ENCODE assay signal across 12 cellular contexts in the genomic region with DNA sequence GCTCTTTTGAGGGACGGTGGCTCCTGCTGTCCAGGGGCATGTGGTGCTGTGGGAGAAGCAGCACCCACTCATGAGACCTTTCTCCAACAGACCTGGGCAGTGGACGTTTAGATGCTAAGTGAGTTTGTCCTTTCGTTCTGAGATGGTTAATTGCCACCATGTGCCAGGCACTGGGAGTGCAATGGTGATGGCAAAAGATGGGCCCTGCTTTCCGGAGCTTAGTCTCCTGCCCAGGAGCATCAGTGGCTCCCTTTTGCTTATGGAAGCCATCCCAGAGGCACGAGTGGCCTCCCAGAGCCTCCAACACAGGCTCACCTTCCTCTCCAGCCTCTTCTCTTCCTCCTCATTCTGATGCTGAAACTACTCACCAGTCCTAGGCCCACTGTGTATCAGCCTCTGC. TPM values are rescaled to one million over a fixed set of nuclear protein-coding genes. Genes with fewer than 3 reads are reported as not detected.
DNase-seq lines count a peak whose midpoint lies in the region; ATAC-seq and TF ChIP-seq lines count a peak whose summit lies in the region.
"Had no signal": no experiment of that assay in that cellular context is flagged by ENCODE, and none has a peak within 500 bp of the region (broad histone marks: within the 10 kb centered on the region; RNA-seq: fewer than 3 reads in every experiment).

No MANE protein-coding gene starts in this region.

- 68% methylated on average over 5 of the region's 5 CpGs for WGBS in SK-N-SH (ENCODE audit: low lambda C conversion rate)

- H3K9me3 Mint-ChIP-seq in activated T-helper 1 cell treated with anti-CD3 and anti-CD28 coated beads, Interleukin-12 subunit alpha, Interleukin-12 subunit beta, Interleukin-2, Interleukin-4 antibody, amounts not matched to agents 30 ng/mL and 10 ng/mL and 1 ng/mL, durations not matched to agents 14 hours and 24 hours and 36 hours, result no peaks in the 10 kb centered on the region
- H3K9me3 Mint-ChIP-seq in naive B cell (no peaks in the 10 kb centered on the region), GM23338 (no peaks in the 10 kb centered on the region)

- H4K20me1 ChIP-seq in GM23338 (replicated peaks; ENCODE audit: insufficient read depth) (no peaks in the 10 kb centered on the region), SK-N-SH (ENCODE audit: insufficient read depth) (peaks cover 15% of the 10 kb centered on the region)

- H3K4me1 ChIP-seq in left ventricle myocardium inferior, result peaks cover 76% of the 10 kb centered on the region
- no peaks in the 10 kb centered on the region for H3K4me1 ChIP-seq in GM23338 (ENCODE audit: insufficient read depth)
- H3K4me1 ChIP-seq in SK-N-SH (ENCODE audit: control insufficient read depth in 1 of 2, insufficient read depth in 2 of 2, low read depth in 1 of 2, low read length in 1 of 2), result peaks cover 0 to 10% of the 10 kb centered on the region in 2 experiments; a peak in 1 of 4 replicates

- peaks cover 8% of the 10 kb centered on the region for H3K36me3 Mint-ChIP-seq in activated T-helper 1 cell treated with anti-CD3 and anti-CD28 coated beads, Interleukin-12 subunit alpha, Interleukin-12 subunit beta, Interleukin-2, Interleukin-4 antibody, amounts not matched to agents 30 ng/mL and 10 ng/mL and 1 ng/mL, durations not matched to agents 14 hours and 24 hours and 36 hours (ENCODE audit: low read depth)
- no peaks in the 10 kb centered on the region for H3K36me3 Mint-ChIP-seq in naive B cell
- no peaks in the 10 kb centered on the region; the same call in 2 of the 3 replicates for H3K36me3 Mint-ChIP-seq in GM23338 (ENCODE audit: low read depth)

- peaks cover 18% of the 10 kb centered on the region for H3K4me1 Mint-ChIP-seq in activated T-helper 1 cell treated with anti-CD3 and anti-CD28 coated beads, Interleukin-12 subunit alpha, Interleukin-12 subunit beta, Interleukin-2, Interleukin-4 antibody, amounts not matched to agents 30 ng/mL and 10 ng/mL and 1 ng/mL, durations not matched to agents 14 hours and 24 hours and 36 hours (ENCODE audit: low read depth)
- peaks cover 29 to 34% (median 31%) of the 10 kb centered on the region in 3 donors for H3K4me1 Mint-ChIP-seq in naive B cell
- peaks cover 9% of the 10 kb centered on the region for H3K4me1 Mint-ChIP-seq in GM23338

- intact Hi-C loops in left ventricle myocardium inferior (cut with micrococcal nuclease) (no loop called here), left ventricle myocardium superior (cut with micrococcal nuclease) (no loop called here)
- intact Hi-C loops in activated T-helper 1 cell treated with anti-CD3 and anti-CD28 coated beads, Interleukin-12 subunit alpha, Interleukin-12 subunit beta, Interleukin-2, Interleukin-4 antibody, amounts not matched to agents 30 ng/mL and 10 ng/mL and 1 ng/mL, durations not matched to agents 14 hours and 24 hours and 36 hours (cut with micrococcal nuclease), result no loop called here

- no peak overlapping the region for H3K4me2 ChIP-seq in GM23338
- no peak overlapping the region for H3K4me2 ChIP-seq in SK-N-SH

- no peaks in the 10 kb centered on the region for H3K9me2 ChIP-seq in GM23338 (ENCODE audit: insufficient read depth)
- H3K9me2 ChIP-seq in SK-N-SH, result no peaks in the 10 kb centered on the region

- no peak for TF ChIP-seq RAD21 in SK-N-SH (IDR thresholded peaks at IDR 0.05; ENCODE audit: low read length)

- H3K27me3 ChIP-seq in left ventricle myocardium inferior (ENCODE audit: low read depth), result no peaks in the 10 kb centered on the region
- no peaks in the 10 kb centered on the region for H3K27me3 ChIP-seq in GM23338 (ENCODE audit: insufficient read depth)
- no peaks in the 10 kb centered on the region for H3K27me3 ChIP-seq in SK-N-SH (ENCODE audit: insufficient read depth)
- H3K27me3 ChIP-seq: MG63 had no signal

- H3K36me3 ChIP-seq in left ventricle myocardium inferior (peaks cover 8% of the 10 kb centered on the region), GM23338 (ENCODE audit: insufficient read depth) (no peaks in the 10 kb centered on the region), SK-N-SH (replicated peaks in 1 of 2; ENCODE audit: control insufficient read depth in 1 of 2, insufficient read depth in 2 of 2, low read length in 1 of 2) (peaks cover 0 to 25% of the 10 kb centered on the region in 2 experiments)
- H3K36me3 ChIP-seq: MG63 had no signal

- no peak overlapping the region for H3K4me3 ChIP-seq in left ventricle myocardium inferior
- H3K4me3 ChIP-seq in GM23338, result no peak overlapping the region
- H3K4me3 ChIP-seq in SK-N-SH (ENCODE audit: low read depth in 2 of 2, low read length in 1 of 2), result no peak overlapping the region
- H3K4me3 ChIP-seq: MG63 had no signal

- CTCF ChIA-PET in SK-N-SH (lab: Yijun Ruan, JAX), result interaction anchor here (0.9 to 1.9 kb wide), 3 partner anchors 16 to 146 kb away, joined by 3 to 8 read pairs (median 6); a partner anchor contains a TSS

- no peak for TF ChIP-seq EP300 in SK-N-SH (IDR thresholded peaks at IDR 0.05; ENCODE audit: borderline replicate concordance in 1 of 2, low read depth in 1 of 2, low read length in 1 of 2)

- in situ Hi-C loops in ACHN (cut with HindIII; ENCODE audit: low pct_ligation_motif_present, low pct_unique_long_range_greater_than_20kb, low sequenced_read_pairs), result no loop called here

- peak overlapping the region; percentile 91 for H3K27ac Mint-ChIP-seq in activated T-helper 1 cell treated with anti-CD3 and anti-CD28 coated beads, Interleukin-12 subunit alpha, Interleukin-12 subunit beta, Interleukin-2, Interleukin-4 antibody, amounts not matched to agents 30 ng/mL and 10 ng/mL and 1 ng/mL, durations not matched to agents 14 hours and 24 hours and 36 hours
- H3K27ac Mint-ChIP-seq in naive B cell, result peak overlapping the region; percentile 77 to 96 (median 86)
- no peak overlapping the region for H3K27ac Mint-ChIP-seq in GM23338

- H3K4me3 Mint-ChIP-seq in activated T-helper 1 cell treated with anti-CD3 and anti-CD28 coated beads, Interleukin-12 subunit alpha, Interleukin-12 subunit beta, Interleukin-2, Interleukin-4 antibody, amounts not matched to agents 30 ng/mL and 10 ng/mL and 1 ng/mL, durations not matched to agents 14 hours and 24 hours and 36 hours, result peak overlapping the region; percentile 49
- H3K4me3 Mint-ChIP-seq in naive B cell (peak overlapping the region in 6 of 8 donors; percentile 65 to 87 (median 76)), GM23338 (no peak overlapping the region; the same call in 2 of the 3 replicates)

- no peak overlapping the region for H3K9ac ChIP-seq in SK-N-SH

- H3K79me2 ChIP-seq in GM23338 (replicated peaks; ENCODE audit: insufficient read depth) (no peaks in the 10 kb centered on the region), SK-N-SH (ENCODE audit: insufficient read depth) (peaks cover 12% of the 10 kb centered on the region; the same call in 1 of the 2 replicates)

- DNase-seq in left ventricle myocardium inferior (no peak), left ventricle myocardium superior (no peak), naive B cell (no peak), dermis blood vessel endothelial cell (no peak), GM23338 (ENCODE audit: low spot score) (no peak), SK-N-SH (no peak), ACHN (no peak)
- DNase-seq in activated T-helper 1 cell treated with anti-CD3 and anti-CD28 coated beads, Interleukin-12 subunit alpha, Interleukin-12 subunit beta, Interleukin-2, Interleukin-4 antibody, amounts not matched to agents 30 ng/mL and 10 ng/mL and 1 ng/mL, durations not matched to agents 14 hours and 24 hours and 36 hours (ENCODE audit: low spot score), result no peak
- DNase-seq: activated CD4-positive, alpha-beta T cell treated with anti-CD3 and anti-CD28 coated beads for 1 hour; HCEC 1CT; MG63; SHP77 had no signal

- H3K27me3 Mint-ChIP-seq in activated T-helper 1 cell treated with anti-CD3 and anti-CD28 coated beads, Interleukin-12 subunit alpha, Interleukin-12 subunit beta, Interleukin-2, Interleukin-4 antibody, amounts not matched to agents 30 ng/mL and 10 ng/mL and 1 ng/mL, durations not matched to agents 14 hours and 24 hours and 36 hours (ENCODE audit: insufficient read depth), result no peaks in the 10 kb centered on the region
- H3K27me3 Mint-ChIP-seq in naive B cell, result no peaks in the 10 kb centered on the region
- H3K27me3 Mint-ChIP-seq in GM23338 (ENCODE audit: insufficient read depth, low read depth, poor library complexity), result peaks cover 7% of the 10 kb centered on the region

- ATAC-seq in left ventricle myocardium superior (no peak), naive B cell (ENCODE audit: low read depth in 2 of 2) (no peak), GM23338 (no peak)

- H3K27ac ChIP-seq in left ventricle myocardium inferior (replicated peaks), result peak overlapping the region; percentile 67
- no peak overlapping the region for H3K27ac ChIP-seq in GM23338 (ENCODE audit: low read depth)
- no peak overlapping the region for H3K27ac ChIP-seq in SK-N-SH (ENCODE audit: low read depth in 2 of 2, low read length in 1 of 2)

- POLR2A ChIA-PET in SK-N-SH (lab: Yijun Ruan, JAX), result interaction anchor here (1.1 kb wide), 1 partner anchor 31 kb away, joined by 3 read pairs; a partner anchor contains a TSS

- H2AFZ ChIP-seq in GM23338, result no peak overlapping the region
- H2AFZ ChIP-seq in SK-N-SH (ENCODE audit: low read depth), result no peak overlapping the region

- H3F3A ChIP-seq in GM23338 (replicated peaks; ENCODE audit: low read depth), result no peaks in the 10 kb centered on the region
- no peaks in the 10 kb centered on the region for H3F3A ChIP-seq in SK-N-SH (replicated peaks; ENCODE audit: insufficient read depth)

- H3K9me3 ChIP-seq in left ventricle myocardium inferior (replicated peaks) (no peaks in the 10 kb centered on the region), SK-N-SH (no peaks in the 10 kb centered on the region)
- H3K9me3 ChIP-seq: MG63 had no signal

- TF ChIP-seq CTCF in left ventricle myocardium inferior (IDR thresholded peaks at IDR 0.05; ENCODE audit: borderline replicate concordance) (no peak), GM23338 (conservative IDR thresholded peaks at IDR 0.05; ENCODE audit: low read depth in 2 of 2) (no peak), SK-N-SH (IDR thresholded peaks at IDR 0.05) (no peak)

RNA-seq across cellular contexts. Expression of a gene that starts 28.4 kb away (rescaled TPM):
- 34.3 TPM for total RNA-seq in left ventricle myocardium inferior
- 36.6 TPM for total RNA-seq in left ventricle myocardium superior
- total RNA-seq in activated T-helper 1 cell treated with anti-CD3 and anti-CD28 coated beads, Interleukin-12 subunit alpha, Interleukin-12 subunit beta, Interleukin-2, Interleukin-4 antibody, amounts not matched to agents 30 ng/mL and 10 ng/mL and 1 ng/mL, durations not matched to agents 14 hours and 24 hours and 36 hours, result 0.88 and 2.0 TPM in 2 replicates
- polyA plus RNA-seq in naive B cell (ENCODE audit: low read depth in 6 of 6), result under 1 TPM in 1 of 6 donors, not detected in 5; 0.29 TPM
- total RNA-seq in dermis blood vessel endothelial cell, result 12.1 and 30.4 TPM in 2 replicates
- 17.7 and 21.5 TPM in 2 replicates for total RNA-seq in GM23338 (2014; rRNA removed; shearing (Covaris generic))
- polyA plus RNA-seq in GM23338 (2016; fragmentation: Nextera tagmentation; extraction: Ambion mirVana), result 4.7 and 4.9 TPM in 2 replicates
- 5.2 and 6.5 TPM in 2 replicates for polyA plus RNA-seq in SK-N-SH (2012; rRNA removed)
- 2.3 and 4.5 TPM in 2 replicates for polyA plus RNA-seq in SK-N-SH (2012; cell fraction: cytosol; rRNA removed)
- 18.8 and 32.9 TPM in 2 replicates for polyA plus RNA-seq in SK-N-SH (2012; cell fraction: nucleus; rRNA removed)

RNA-seq across cellular contexts. Expression of a gene that starts 29.4 kb away (rescaled TPM):
- total RNA-seq in left ventricle myocardium inferior (6.8 TPM), left ventricle myocardium superior (8.3 TPM), dermis blood vessel endothelial cell (14.5 and 16.8 TPM in 2 replicates)
- 65.9 and 72.6 TPM in 2 replicates for total RNA-seq in activated T-helper 1 cell treated with anti-CD3 and anti-CD28 coated beads, Interleukin-12 subunit alpha, Interleukin-12 subunit beta, Interleukin-2, Interleukin-4 antibody, amounts not matched to agents 30 ng/mL and 10 ng/mL and 1 ng/mL, durations not matched to agents 14 hours and 24 hours and 36 hours
- polyA plus RNA-seq in naive B cell (ENCODE audit: low read depth in 6 of 6) (10 to 100 TPM; 18.3 to 42.3 (median 23.7) TPM), GM23338 (2016; fragmentation: Nextera tagmentation; extraction: Ambion mirVana) (45.9 and 48.2 TPM in 2 replicates), SK-N-SH (2012; rRNA removed) (29.8 and 37.7 TPM in 2 replicates)
- 61.9 and 62.5 TPM in 2 replicates for total RNA-seq in GM23338 (2014; rRNA removed; shearing (Covaris generic))
- 14.2 and 21.1 TPM in 2 replicates for polyA plus RNA-seq in SK-N-SH (2012; cell fraction: cytosol; rRNA removed)
- polyA plus RNA-seq in SK-N-SH (2012; cell fraction: nucleus; rRNA removed), result 85.0 and 113 TPM in 2 replicates

RNA-seq across cellular contexts. Expression of a gene that starts 30.5 kb away (rescaled TPM):
- total RNA-seq in left ventricle myocardium inferior (38.8 TPM), left ventricle myocardium superior (56.8 TPM), dermis blood vessel endothelial cell (50.4 and 70.6 TPM in 2 replicates)
- 67.0 and 70.4 TPM in 2 replicates for total RNA-seq in activated T-helper 1 cell treated with anti-CD3 and anti-CD28 coated beads, Interleukin-12 subunit alpha, Interleukin-12 subunit beta, Interleukin-2, Interleukin-4 antibody, amounts not matched to agents 30 ng/mL and 10 ng/mL and 1 ng/mL, durations not matched to agents 14 hours and 24 hours and 36 hours
- polyA plus RNA-seq in naive B cell (ENCODE audit: low read depth in 6 of 6) (10 to 100 TPM in 2 of 6 donors, 1 to 10 TPM in 4; 6.3 to 25.9 (median 9.0) TPM), GM23338 (2016; fragmentation: Nextera tagmentation; extraction: Ambion mirVana) (21.9 and 24.0 TPM in 2 replicates), SK-N-SH (2012; rRNA removed) (68.0 and 89.9 TPM in 2 replicates)
- total RNA-seq in GM23338 (2014; rRNA removed; shearing (Covaris generic)), result 36.6 and 66.0 TPM in 2 replicates
- polyA plus RNA-seq in SK-N-SH (2012; cell fraction: cytosol; rRNA removed), result 20.5 and 37.3 TPM in 2 replicates
- polyA plus RNA-seq in SK-N-SH (2012; cell fraction: nucleus; rRNA removed), result 318 and 375 TPM in 2 replicates

RNA-seq across cellular contexts. Expression of a gene that starts 38.5 kb away (rescaled TPM):
- total RNA-seq in left ventricle myocardium inferior, result 2.0 TPM
- total RNA-seq in left ventricle myocardium superior, result 5.1 TPM
- total RNA-seq in activated T-helper 1 cell treated with anti-CD3 and anti-CD28 coated beads, Interleukin-12 subunit alpha, Interleukin-12 subunit beta, Interleukin-2, Interleukin-4 antibody, amounts not matched to agents 30 ng/mL and 10 ng/mL and 1 ng/mL, durations not matched to agents 14 hours and 24 hours and 36 hours, result 7.1 and 8.2 TPM in 2 replicates
- polyA plus RNA-seq in naive B cell (ENCODE audit: low read depth in 6 of 6), result 10 to 100 TPM in 3 of 6 donors, 1 to 10 TPM in 3; 6.1 to 14.4 (median 10.4) TPM
- total RNA-seq in dermis blood vessel endothelial cell, result 14.8 and 21.9 TPM in 2 replicates
- total RNA-seq in GM23338 (2014; rRNA removed; shearing (Covaris generic)), result 63.9 and 78.5 TPM in 2 replicates
- 62.5 and 71.9 TPM in 2 replicates for polyA plus RNA-seq in GM23338 (2016; fragmentation: Nextera tagmentation; extraction: Ambion mirVana)
- 4.4 and 6.7 TPM in 2 replicates for polyA plus RNA-seq in SK-N-SH (2012; rRNA removed)
- 1.7 and 3.1 TPM in 2 replicates for polyA plus RNA-seq in SK-N-SH (2012; cell fraction: cytosol; rRNA removed)
- 14.0 and 23.1 TPM in 2 replicates for polyA plus RNA-seq in SK-N-SH (2012; cell fraction: nucleus; rRNA removed)
